ENCODE assay signal across 11 cellular contexts in genomic region chr12:82996168-82996812, GRCh38.
A peak's percentile ranks its signal among the peaks of the same experiment; 100 is the strongest.
DNase-seq lines count a peak whose midpoint lies in the region; ATAC-seq, FAIRE-seq and TF ChIP-seq lines count a peak whose summit lies in the region.
"Had no signal": no experiment of that assay in that cellular context is flagged by ENCODE, and none has a peak within 500 bp of the region (broad histone marks: within the 10 kb centered on the region; RNA-seq: fewer than 3 reads in every experiment).

No MANE protein-coding gene starts in this region.

- no peak overlapping the region for H3K4me2 ChIP-seq in GM12878 (ENCODE audit: control insufficient read depth, insufficient read depth)

- RAD21 ChIA-PET in GM12878 (lab: Charles Lee; ENCODE audit: unreplicated experiment), result interaction anchor here (1.5 kb wide), 1 partner anchor 310 kb away, joined by 3 read pairs; no protein-coding TSS in a partner anchor

- ATAC-seq in GM18511 (IDR thresholded peaks at IDR 0.05; ENCODE audit: unreplicated experiment), result peak; percentile 94
- peak; percentile 62 for ATAC-seq in GM21529 (IDR thresholded peaks at IDR 0.05; ENCODE audit: unreplicated experiment)
- peak; percentile 68 for ATAC-seq in HG03520 (IDR thresholded peaks at IDR 0.05; ENCODE audit: unreplicated experiment)
- peak; percentile 92 for ATAC-seq in GM12878
- no peak for ATAC-seq in CD4-positive, alpha-beta T cell (ENCODE audit: poor library complexity)
- ATAC-seq: heart left ventricle had no signal

- no peaks in the 10 kb centered on the region for H3K9me3 Mint-ChIP-seq in CD4-positive, alpha-beta T cell

- no peaks in the 10 kb centered on the region for H3K9me3 ChIP-seq in GM12878 (replicated peaks; ENCODE audit: control insufficient read depth, insufficient read depth, low read length)
- no peaks in the 10 kb centered on the region for H3K9me3 ChIP-seq in CD4-positive, alpha-beta T cell (ENCODE audit: control insufficient read depth, low read length)
- H3K9me3 ChIP-seq: heart left ventricle, SJCRH30 had no signal

- H3K4me1 Mint-ChIP-seq in CD4-positive, alpha-beta T cell (ENCODE audit: low read depth), result no peaks in the 10 kb centered on the region

- H3K27me3 ChIP-seq in GM12878 (replicated peaks in 1 of 2; ENCODE audit: control insufficient read depth in 2 of 2, insufficient read depth in 2 of 2, low read length in 1 of 2), result no peaks in the 10 kb centered on the region
- H3K27me3 ChIP-seq in CD4-positive, alpha-beta T cell (ENCODE audit: control insufficient read depth, insufficient read depth, low read length), result no peaks in the 10 kb centered on the region
- H3K27me3 ChIP-seq: heart left ventricle, SJCRH30 had no signal

- TF ChIP-seq CTCF in GM12878 (IDR thresholded peaks at IDR 0.05 in 2 of 3, conservative IDR thresholded peaks at IDR 0.05 in 1 of 3; ENCODE audit: control insufficient read depth in 2 of 3, extremely low read depth in 1 of 3, insufficient read depth in 1 of 3, low read depth in 3 of 3, low read length in 3 of 3), result no peak
- TF ChIP-seq CTCF in CD4-positive, alpha-beta T cell (IDR thresholded peaks at IDR 0.05), result no peak

- H3K9ac ChIP-seq in GM12878 (ENCODE audit: control insufficient read depth, insufficient read depth, low read length), result no peak overlapping the region

- H3K4me1 ChIP-seq in GM12878 (ENCODE audit: control insufficient read depth, insufficient read depth, low read length), result no peaks in the 10 kb centered on the region
- H3K4me1 ChIP-seq: SJCRH30 had no signal

- TF ChIP-seq RAD21 in GM12878 (IDR thresholded peaks at IDR 0.05; ENCODE audit: insufficient read depth, low read depth, low read length), result no peak

- no peak overlapping the region for H3K4me3 ChIP-seq in GM12878
- H3K4me3 ChIP-seq: heart left ventricle, SJCRH30 had no signal

- H3K36me3 ChIP-seq in GM12878 (ENCODE audit: control insufficient read depth in 2 of 2, insufficient read depth in 2 of 2, low read length in 1 of 2), result no peaks in the 10 kb centered on the region
- H3K36me3 ChIP-seq: heart left ventricle, SJCRH30 had no signal

- BruUV-seq in GM12878 (replicated peaks; lab: Mats Ljungman, UMichigan), result no TSS peak

- H3K36me3 Mint-ChIP-seq in CD4-positive, alpha-beta T cell (ENCODE audit: low read depth), result no peaks in the 10 kb centered on the region

- no peak overlapping the region for H2AFZ ChIP-seq in GM12878 (ENCODE audit: control insufficient read depth, low read depth, low read length)

- no peak overlapping the region for H3K27ac Mint-ChIP-seq in CD4-positive, alpha-beta T cell

- intact Hi-C loops in GM12878 (cut with micrococcal nuclease; ENCODE audit: unreplicated experiment), result no loop called here
- intact Hi-C loops in head of caudate nucleus (cut with DNase I), result no loop called here
- intact Hi-C loops in CD4-positive, alpha-beta T cell (cut with DNase I, micrococcal nuclease), result no loop called here

- no peak overlapping the region for H3K4me3 Mint-ChIP-seq in CD4-positive, alpha-beta T cell

- SMC1A ChIA-PET in GM12878 (lab: Charles Lee; ENCODE audit: uncharacterized antibody, unreplicated experiment), result interaction anchor here (1.2 kb wide), 1 partner anchor 8 kb away, joined by 3 read pairs; no protein-coding TSS in a partner anchor

- H3K27ac ChIP-seq in GM12878 (ENCODE audit: control insufficient read depth, insufficient read depth), result no peak overlapping the region
- H3K27ac ChIP-seq in CD4-positive, alpha-beta T cell (ENCODE audit: low read depth, low read length), result no peak overlapping the region
- H3K27ac ChIP-seq: heart left ventricle, SJCRH30 had no signal

- no peaks in the 10 kb centered on the region for H4K20me1 ChIP-seq in GM12878 (ENCODE audit: control insufficient read depth, insufficient read depth)

- TF ChIP-seq POLR2A in GM12878 (IDR thresholded peaks at IDR 0.05; ENCODE audit: low read depth, low read length), result no peak

- POLR2A ChIA-PET in GM12878 (lab: Charles Lee), result interaction anchor here (0.6 kb wide), 1 partner anchor 1076 kb away, joined by 3 read pairs; no protein-coding TSS in a partner anchor
- POLR2A ChIA-PET in CD4-positive, alpha-beta T cell (lab: Charles Lee), result no interaction called here

- FAIRE-seq in GM12878 (lab: Jason Lieb, UNC), result no peak

- TF ChIP-seq EP300 in GM12878 (IDR thresholded peaks at IDR 0.05; ENCODE audit: borderline replicate concordance in 1 of 2, control insufficient read depth in 1 of 2, low read depth in 2 of 2, low read length in 2 of 2), result 0 out of 4 replicates have a peak, but pooled peaks of 1 of the 2 experiments have one; percentile 11

- CTCF ChIA-PET in GM12878 (lab: Yijun Ruan, JAX), result interaction anchor here (0.9 kb wide), 1 partner anchor 310 kb away, joined by 4 read pairs; the partner anchor contains the start of gene TMTC2
- CTCF ChIA-PET in CD4-positive, alpha-beta T cell (lab: Charles Lee), result interaction anchor here (0.6 to 1.4 kb wide), 2 partner anchors 11 kb away, joined by 4 read pairs; no protein-coding TSS in a partner anchor

- no peaks in the 10 kb centered on the region for H3K79me2 ChIP-seq in GM12878 (ENCODE audit: control insufficient read depth, insufficient read depth, low read length)

- in situ Hi-C loops in GM12878 (cut with MboI), result no loop called here

- no peak for DNase-seq in GM12878 (ENCODE audit: low read depth, low spot score)
- no peak for DNase-seq in head of caudate nucleus
- no peak for DNase-seq in Ammon's horn (ENCODE audit: low spot score)
- no peak for DNase-seq in amniotic stem cell (lab: John Stamatoyannopoulos, UW)
- no peak for DNase-seq in CD4-positive, alpha-beta T cell
- DNase-seq: heart left ventricle, Karpas-422, SJCRH30 had no signal

- no peaks in the 10 kb centered on the region for H3K27me3 Mint-ChIP-seq in CD4-positive, alpha-beta T cell

TF ChIP-seq in GM12878, 131 proteins besides CTCF, POLR2A, EP300 and RAD21:
- no peak for TF ChIP-seq YBX1 (IDR thresholded peaks at IDR 0.05)
- peak; percentile 38; the same call in 1 of the 2 replicates for TF ChIP-seq BCL11A (IDR thresholded peaks at IDR 0.05; ENCODE audit: low read depth, low read length)
- TF ChIP-seq CREM (IDR thresholded peaks at IDR 0.05; ENCODE audit: low read depth), result peak; percentile 25; the same call in 1 of the 2 replicates
- 0 out of 2 replicates have a peak, but pooled peaks have one; percentile 17 for TF ChIP-seq PKNOX1 (IDR thresholded peaks at IDR 0.05)
- peak; percentile 82 for TF ChIP-seq ATF7 (IDR thresholded peaks at IDR 0.05; ENCODE audit: low read depth)
- TF ChIP-seq TBL1XR1 (IDR thresholded peaks at IDR 0.05; ENCODE audit: low read depth, low read length), result no peak
- TF ChIP-seq RUNX3 (IDR thresholded peaks at IDR 0.05; ENCODE audit: low read length), result peak; percentile 78
- TF ChIP-seq FOS (IDR thresholded peaks at IDR 0.05; ENCODE audit: borderline replicate concordance, extremely low read depth, insufficient read length), result no peak
- TF ChIP-seq JUNB (IDR thresholded peaks at IDR 0.05), result peak; percentile 69
- TF ChIP-seq IRF4 (IDR thresholded peaks at IDR 0.05; ENCODE audit: low read depth, low read length), result no peak
